ENCODE assay signal across 8 cellular contexts in the genomic region with DNA sequence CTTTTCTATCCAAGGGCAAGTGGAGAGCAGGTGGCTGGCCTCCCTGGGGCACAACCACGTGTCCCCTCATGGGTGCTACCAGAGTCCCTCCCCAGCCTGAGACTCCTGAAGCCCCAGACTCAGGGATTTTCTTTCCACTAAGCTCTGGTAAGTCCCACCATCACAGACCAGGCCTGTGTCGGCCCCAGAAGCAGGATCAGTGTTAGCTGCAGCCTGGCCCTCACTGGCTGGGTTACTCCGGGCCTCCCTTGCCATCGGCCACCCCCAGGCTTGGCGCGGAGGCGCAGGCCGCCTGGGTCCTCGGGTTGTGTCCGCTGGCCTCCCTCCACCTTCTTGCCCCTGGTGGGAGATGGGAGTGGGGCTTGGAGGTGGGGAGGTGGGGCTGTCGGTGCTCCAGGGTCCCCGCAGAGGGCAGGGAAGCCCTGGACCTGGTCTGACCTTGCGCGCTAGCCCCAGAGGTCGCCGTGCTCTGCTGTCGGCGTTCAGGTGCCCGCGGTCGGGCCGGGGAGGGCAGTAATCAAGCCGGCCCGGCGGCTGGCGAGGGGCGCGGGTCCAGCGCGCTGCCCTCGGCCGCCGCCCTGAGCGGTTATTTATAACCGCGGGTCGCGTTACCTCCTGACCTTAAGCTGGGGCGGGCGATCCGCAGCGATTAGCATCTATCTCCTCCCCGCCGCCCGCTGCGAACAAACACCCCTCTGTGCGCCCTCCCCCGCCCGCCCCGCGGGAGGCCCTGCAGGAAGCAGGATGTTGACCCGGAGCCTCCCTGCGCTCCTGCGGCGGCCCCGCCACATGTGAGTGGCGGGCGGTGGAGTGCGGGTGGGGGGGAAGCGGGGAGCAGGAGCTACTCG.
DNase-seq lines count a peak whose midpoint lies in the region; ATAC-seq and TF ChIP-seq lines count a peak whose summit lies in the region.

No MANE protein-coding gene starts in this region.

- no peaks in the 10 kb centered on the region for H3K9me3 ChIP-seq in mucosa of descending colon

- in situ Hi-C loops in G401 (cut with HindIII; ENCODE audit: low sequenced_read_pairs), result no loop called here

- no peaks in the 10 kb centered on the region for H3K36me3 ChIP-seq in mucosa of descending colon (ENCODE audit: low read depth)

- H3K4me1 ChIP-seq in mucosa of descending colon (ENCODE audit: low read depth), result peaks cover 48% of the 10 kb centered on the region

- intact Hi-C loops in mucosa of descending colon (cut with DNase I, micrococcal nuclease), result no loop called here

- peak overlapping the region; percentile 7 for H3K4me3 ChIP-seq in mucosa of descending colon

- H3K27ac ChIP-seq in 22Rv1, result peak overlapping the region; percentile 99

- TF ChIP-seq CTCF in 22Rv1 (IDR thresholded peaks at IDR 0.05) (no peak), mucosa of descending colon (IDR thresholded peaks at IDR 0.05) (no peak)

- ATAC-seq in GM21447 (IDR thresholded peaks at IDR 0.05; ENCODE audit: unreplicated experiment) (peak; percentile 58), mucosa of descending colon (peak; percentile 85)

- DNase-seq in NCI-H526 treated with DMSO at 0.1 percent for 48 hours (lab: John Stamatoyannopoulos, UW) (peak; percentile 90), epidermal melanocyte (ENCODE audit: insufficient read length, low spot score) (peak; percentile 79), mucosa of descending colon (peak; percentile 93 to 96 (median 95)), G401 (ENCODE audit: low spot score) (no peak)
- peak; percentile 30 to 61 for DNase-seq in activated CD8-positive, alpha-beta memory T cell treated with anti-CD3 and anti-CD28 coated beads for 1 hour (ENCODE audit: extremely low read depth in 1 of 2, low read depth in 1 of 2)
- DNase-seq in stimulated activated CD8-positive, alpha-beta memory T cell treated with anti-CD3 and anti-CD28 coated beads, Interleukin-2, amount 100 ng/mL, for 48 hours (ENCODE audit: low read depth in 2 of 2), result peak; percentile 67 to 72
